ENCODE assay signal across 9 cellular contexts in the genomic region with DNA sequence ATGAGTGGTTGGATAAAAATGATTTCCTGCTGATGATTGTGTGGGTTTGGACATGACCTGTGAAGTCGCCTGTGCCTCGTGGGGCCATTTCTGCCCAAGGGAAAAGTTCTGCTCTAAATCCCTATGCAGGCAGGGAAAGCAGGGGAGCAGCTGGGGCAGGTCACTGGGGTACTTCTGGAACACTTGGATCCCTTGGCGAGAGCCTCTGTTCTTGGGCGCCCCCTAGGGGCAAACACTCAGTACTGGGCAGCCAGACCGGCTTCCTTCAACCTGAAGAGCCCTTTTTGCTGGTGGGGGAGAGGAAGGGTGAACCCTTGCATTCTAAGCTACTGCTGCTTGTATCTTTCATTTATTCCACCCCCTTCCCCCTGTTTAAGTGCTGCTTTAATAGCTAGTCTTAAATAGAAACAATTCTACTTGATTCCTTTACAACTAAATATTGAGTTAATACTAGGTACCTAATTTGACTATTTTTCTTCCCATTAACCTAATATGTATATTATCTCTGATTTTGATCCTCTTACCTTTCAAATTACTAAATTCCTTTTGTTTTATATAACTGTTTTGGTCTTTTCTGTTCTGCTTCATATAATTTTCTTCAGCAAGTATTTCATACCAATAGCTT. TPM values are rescaled to one million over a fixed set of nuclear protein-coding genes. Genes with fewer than 3 reads are reported as not detected.
DNase-seq lines count a peak whose midpoint lies in the region; ATAC-seq and TF ChIP-seq lines count a peak whose summit lies in the region.
"Had no signal": no experiment of that assay in that cellular context is flagged by ENCODE, and none has a peak within 500 bp of the region (broad histone marks: within the 10 kb centered on the region; RNA-seq: fewer than 3 reads in every experiment).

No MANE protein-coding gene starts in this region.

- no peak for TF ChIP-seq POLR2A in suprapubic skin (IDR thresholded peaks at IDR 0.05)

- peak; percentile 73 for DNase-seq in CD1c-positive myeloid dendritic cell (ENCODE audit: extremely low spot score)
- DNase-seq in NCI-H446 (lab: John Stamatoyannopoulos, UW) = peak; percentile 46 to 79
- peak; percentile 71 for DNase-seq in activated CD8-positive, alpha-beta T cell treated with anti-CD3 and anti-CD28 coated beads for 36 hours
- DNase-seq in fibroblast of gingiva (ENCODE audit: low read depth) = peak; percentile 43
- no peak for DNase-seq in suprapubic skin (ENCODE audit: low spot score in 2 of 2)

- POLR2A ChIA-PET in activated CD8-positive, alpha-beta T cell treated with anti-CD3 and anti-CD28 coated beads for 36 hours (lab: Charles Lee) = no interaction called here

- CTCF ChIA-PET in activated CD8-positive, alpha-beta T cell treated with anti-CD3 and anti-CD28 coated beads for 36 hours (lab: Charles Lee) = interaction anchor here (0.6 to 5.5 kb wide), 25 partner anchors 10 to 1082 kb away, joined by 3 to 62 read pairs (median 3); a partner anchor contains a TSS

- H3K27me3 ChIP-seq in suprapubic skin = no peaks in the 10 kb centered on the region

- no peaks in the 10 kb centered on the region for H3K9me3 Mint-ChIP-seq in activated CD8-positive, alpha-beta T cell treated with anti-CD3 and anti-CD28 coated beads for 36 hours
- no peaks in the 10 kb centered on the region for H3K9me3 Mint-ChIP-seq in nephron

- H3K27ac Mint-ChIP-seq in activated CD8-positive, alpha-beta T cell treated with anti-CD3 and anti-CD28 coated beads for 36 hours = no peak overlapping the region
- no peak overlapping the region for H3K27ac Mint-ChIP-seq in nephron

- intact Hi-C loops in activated CD8-positive, alpha-beta T cell treated with anti-CD3 and anti-CD28 coated beads for 36 hours (cut with micrococcal nuclease) = loop anchor here (5.0 kb wide), 1 partner anchor 190 kb away; no protein-coding TSS in a partner anchor

- H3K9me3 ChIP-seq in suprapubic skin = no peaks in the 10 kb centered on the region

- H3K4me3 ChIP-seq in suprapubic skin = no peak overlapping the region

- TF ChIP-seq CTCF in activated CD8-positive, alpha-beta T cell treated with anti-CD3 and anti-CD28 coated beads for 36 hours (IDR thresholded peaks at IDR 0.05) = peak; percentile 64
- peak; percentile 76 to 85 (median 82) for TF ChIP-seq CTCF in nephron (IDR thresholded peaks at IDR 0.05; ENCODE audit: unreplicated experiment in 3 of 3)
- peak; percentile 7 to 72 for TF ChIP-seq CTCF in suprapubic skin (IDR thresholded peaks at IDR 0.05)

- H3K36me3 ChIP-seq in suprapubic skin = no peaks in the 10 kb centered on the region

- WGBS in suprapubic skin = 36% methylated on average over 5 of the region's 5 CpGs

- no peaks in the 10 kb centered on the region for H3K36me3 Mint-ChIP-seq in activated CD8-positive, alpha-beta T cell treated with anti-CD3 and anti-CD28 coated beads for 36 hours (ENCODE audit: low read depth)
- H3K36me3 Mint-ChIP-seq in nephron (ENCODE audit: low read depth) = no peaks in the 10 kb centered on the region

- no peaks in the 10 kb centered on the region for H3K4me1 Mint-ChIP-seq in activated CD8-positive, alpha-beta T cell treated with anti-CD3 and anti-CD28 coated beads for 36 hours (ENCODE audit: low read depth)
- no peaks in the 10 kb centered on the region for H3K4me1 Mint-ChIP-seq in nephron

- ATAC-seq in GM19043 (IDR thresholded peaks at IDR 0.05; ENCODE audit: low read depth, unreplicated experiment) = peak; percentile 89
- peak; percentile 93 for ATAC-seq in HG03159 (IDR thresholded peaks at IDR 0.05; ENCODE audit: unreplicated experiment)
- ATAC-seq in activated CD8-positive, alpha-beta T cell treated with anti-CD3 and anti-CD28 coated beads for 36 hours = peak; percentile 85

- H3K27me3 Mint-ChIP-seq in activated CD8-positive, alpha-beta T cell treated with anti-CD3 and anti-CD28 coated beads for 36 hours = no peaks in the 10 kb centered on the region
- H3K27me3 Mint-ChIP-seq in nephron (ENCODE audit: low read depth) = peaks cover 9% of the 10 kb centered on the region

- no peak overlapping the region for H3K4me3 Mint-ChIP-seq in activated CD8-positive, alpha-beta T cell treated with anti-CD3 and anti-CD28 coated beads for 36 hours
- no peak overlapping the region for H3K4me3 Mint-ChIP-seq in nephron

- H3K4me1 ChIP-seq in suprapubic skin = no peaks in the 10 kb centered on the region

- no peak for TF ChIP-seq EP300 in suprapubic skin (IDR thresholded peaks at IDR 0.05)

- no peak overlapping the region for H3K27ac ChIP-seq in suprapubic skin

RNA-seq across cellular contexts. Expression of a gene that starts 5.1 kb away (rescaled TPM):
- total RNA-seq in activated CD8-positive, alpha-beta T cell treated with anti-CD3 and anti-CD28 coated beads for 36 hours = not detected
- total RNA-seq in suprapubic skin = not detected
- total RNA-seq: subcutaneous adipose tissue had no signal

RNA-seq across cellular contexts. Expression of a gene that starts 11.1 kb away (rescaled TPM):
- total RNA-seq in activated CD8-positive, alpha-beta T cell treated with anti-CD3 and anti-CD28 coated beads for 36 hours = not detected
- total RNA-seq in suprapubic skin = 1 to 10 TPM in 2 of 4 donors, under 1 TPM in 1, not detected in 1; 0.60 to 1.0 (median 1.0) TPM
- total RNA-seq: subcutaneous adipose tissue had no signal

Comparison
In these comparisons a context has a peak if more than half of its experiments do, and no peak if none do; other contexts are left out.
1. DNase-seq: peak in CD1c-positive myeloid dendritic cell (single experiment), NCI-H446 (2 of 2), activated CD8-positive, alpha-beta T cell treated with anti-CD3 and anti-CD28 coated beads for 36 hours (single experiment) and fibroblast of gingiva (single experiment); none in suprapubic skin (0 of 2).
2. Peak in every context shown above with its lines, with median percentiles within 50 percentile points of each other: ATAC-seq and CTCF ChIP-seq.